ENCODE assay signal across 9 cellular contexts in the genomic region with DNA sequence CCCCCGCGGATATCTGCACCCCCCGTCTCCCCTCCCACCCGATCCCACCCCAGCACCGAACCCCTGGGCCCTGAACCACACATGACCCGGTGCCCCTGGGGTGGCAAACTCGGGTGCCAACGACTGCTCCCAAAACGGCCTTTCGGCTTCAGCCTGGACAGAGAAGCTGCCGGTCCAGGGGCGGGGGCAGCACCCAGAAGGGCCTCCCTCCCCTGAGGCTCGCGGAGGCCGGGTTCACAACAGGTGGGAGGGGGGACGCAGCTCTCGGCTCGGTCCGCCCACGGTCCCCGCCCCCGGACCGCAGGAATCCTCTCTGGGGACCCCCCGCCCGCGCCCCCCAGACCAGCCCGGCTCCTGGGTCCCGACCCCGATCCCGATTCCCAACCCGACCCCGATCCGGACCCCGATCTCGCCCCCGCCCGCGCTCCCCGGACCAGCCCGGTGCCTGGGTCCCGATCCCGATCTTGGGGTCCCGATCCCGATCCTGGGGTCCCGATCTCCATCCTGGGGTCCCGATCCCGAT. TPM values are rescaled to one million over a fixed set of nuclear protein-coding genes. Genes with fewer than 3 reads are reported as not detected.
DNase-seq lines count a peak whose midpoint lies in the region; ATAC-seq, FAIRE-seq and TF ChIP-seq lines count a peak whose summit lies in the region.
"Had no signal": no experiment of that assay in that cellular context is flagged by ENCODE, and none has a peak within 500 bp of the region (broad histone marks: within the 10 kb centered on the region; RNA-seq: fewer than 3 reads in every experiment).

No MANE protein-coding gene starts in this region.

- peak; percentile 43 for DNase-seq in activated T-cell treated with anti-CD3 and anti-CD28 coated beads, Interleukin-2, amount 50 U/mL, for 24 hours
- no peak for DNase-seq in activated T-cell treated with anti-CD3 and anti-CD28 coated beads, Interleukin-2, amount 50 U/mL, for 1 hour
- DNase-seq in GM12878 (ENCODE audit: low read depth, low spot score) (no peak), left lung (peak in 1 of 2 donors; percentile 41), tibial artery (no peak), HT-29 (ENCODE audit: low spot score) (no peak), HuH-7 (ENCODE audit: low spot score) (no peak)
- DNase-seq: NCI-H1092 had no signal

- TF ChIP-seq POLR2A in GM12878 (IDR thresholded peaks at IDR 0.05; ENCODE audit: low read depth, low read length) = no peak; the same call in 1 of the 2 replicates

- peak overlapping the region; percentile 85 for H3K4me3 ChIP-seq in GM12878
- peak overlapping the region; percentile 51 to 77 for H3K4me3 ChIP-seq in left lung
- peak overlapping the region; percentile 76 to 88 for H3K4me3 ChIP-seq in tibial artery

- WGBS in GM12878 (ENCODE audit: insufficient coverage, insufficient replicate concordance, low lambda C conversion rate, missing lambda C conversion rate) = 3% methylated on average over 6 of the region's 47 CpGs

- in situ Hi-C loops in GM12878 (cut with MboI) = no loop called here

- H4K20me1 ChIP-seq in GM12878 (ENCODE audit: control insufficient read depth, insufficient read depth) = no peaks in the 10 kb centered on the region

- H3K27ac Mint-ChIP-seq in activated T-cell treated with anti-CD3 and anti-CD28 coated beads, Interleukin-2, amount 50 U/mL, for 24 hours = no peak overlapping the region

- peaks cover 16% of the 10 kb centered on the region for H3K4me1 Mint-ChIP-seq in activated T-cell treated with anti-CD3 and anti-CD28 coated beads, Interleukin-2, amount 50 U/mL, for 24 hours (ENCODE audit: low read depth)

- H3K27me3 ChIP-seq in GM12878 (replicated peaks in 1 of 2; ENCODE audit: control insufficient read depth in 2 of 2, insufficient read depth in 2 of 2, low read length in 1 of 2) (no peaks in the 10 kb centered on the region), left lung (peaks cover 0 to 32% of the 10 kb centered on the region in 2 donors), tibial artery (no peaks in the 10 kb centered on the region)

- no peak for TF ChIP-seq EP300 in GM12878 (IDR thresholded peaks at IDR 0.05; ENCODE audit: borderline replicate concordance in 1 of 2, control insufficient read depth in 1 of 2, low read depth in 2 of 2, low read length in 2 of 2)

- BruUV-seq in GM12878 (replicated peaks; lab: Mats Ljungman, UMichigan) = no TSS peak

- H2AFZ ChIP-seq in GM12878 (ENCODE audit: control insufficient read depth, low read depth, low read length) = no peak overlapping the region; the same call in 1 of the 2 replicates

- intact Hi-C loops in GM12878 (cut with micrococcal nuclease; ENCODE audit: unreplicated experiment) (no loop called here), left lung (cut with DNase I) (no loop called here), tibial artery (cut with DNase I; ENCODE audit: low total_unique reads) (no loop called here)

- no peak for TF ChIP-seq CTCF in GM12878 (IDR thresholded peaks at IDR 0.05 in 2 of 3, conservative IDR thresholded peaks at IDR 0.05 in 1 of 3; ENCODE audit: control insufficient read depth in 2 of 3, extremely low read depth in 1 of 3, insufficient read depth in 1 of 3, low read depth in 3 of 3, low read length in 3 of 3)
- no peak for TF ChIP-seq CTCF in left lung (IDR thresholded peaks at IDR 0.05)
- TF ChIP-seq CTCF in tibial artery (IDR thresholded peaks at IDR 0.05) = no peak

- no peak for FAIRE-seq in GM12878 (lab: Jason Lieb, UNC)

- ATAC-seq in GM12878 = no peak
- peak; percentile 38 for ATAC-seq in left lung
- no peak for ATAC-seq in activated CD4-positive, CD25-positive, alpha-beta regulatory T cell treated with anti-CD3 and anti-CD28 coated beads, Interleukin-2, amount 50 U/mL, for 24 hours

- H3K27ac ChIP-seq in GM12878 (ENCODE audit: control insufficient read depth, insufficient read depth) (peak overlapping the region; percentile 22; the same call in 1 of the 2 replicates), left lung (peak overlapping the region in 1 of 2 donors; percentile 45), tibial artery (peak overlapping the region; percentile 69 to 72)

- H3K27me3 Mint-ChIP-seq in activated T-cell treated with anti-CD3 and anti-CD28 coated beads, Interleukin-2, amount 50 U/mL, for 24 hours = no peaks in the 10 kb centered on the region

- H3K36me3 ChIP-seq in GM12878 (ENCODE audit: control insufficient read depth in 2 of 2, insufficient read depth in 2 of 2, low read length in 1 of 2) = no peaks in the 10 kb centered on the region; a peak in 1 of 4 replicates
- H3K36me3 ChIP-seq in left lung = peaks cover 0 to 3% of the 10 kb centered on the region in 2 donors
- H3K36me3 ChIP-seq in tibial artery = peaks cover 0 to 4% (median 0%) of the 10 kb centered on the region in 3 donors

- H3K4me1 ChIP-seq in GM12878 (ENCODE audit: control insufficient read depth, insufficient read depth, low read length) = peaks cover 48% of the 10 kb centered on the region
- peaks cover 2 to 58% of the 10 kb centered on the region in 2 donors for H3K4me1 ChIP-seq in left lung
- peaks cover 9 to 43% (median 34%) of the 10 kb centered on the region in 4 donors for H3K4me1 ChIP-seq in tibial artery

- no peaks in the 10 kb centered on the region for H3K9me3 ChIP-seq in GM12878 (replicated peaks; ENCODE audit: control insufficient read depth, insufficient read depth, low read length)
- H3K9me3 ChIP-seq in left lung = no peaks in the 10 kb centered on the region
- no peaks in the 10 kb centered on the region for H3K9me3 ChIP-seq in tibial artery

- TF ChIP-seq RAD21 in GM12878 (IDR thresholded peaks at IDR 0.05; ENCODE audit: insufficient read depth, low read depth, low read length) = no peak

- CTCF ChIA-PET in GM12878 (lab: Yijun Ruan, JAX) = interaction anchor here (1.2 kb wide), 1 partner anchor 14 kb away, joined by 3 read pairs; no protein-coding TSS in a partner anchor

- H3K9ac ChIP-seq in GM12878 (ENCODE audit: control insufficient read depth, insufficient read depth, low read length) = peak overlapping the region; percentile 57

- peak overlapping the region; percentile 75 for H3K4me3 Mint-ChIP-seq in activated T-cell treated with anti-CD3 and anti-CD28 coated beads, Interleukin-2, amount 50 U/mL, for 24 hours

- POLR2A ChIA-PET in GM12878 (lab: Charles Lee) = no interaction called here

- SMC1A ChIA-PET in GM12878 (lab: Charles Lee; ENCODE audit: uncharacterized antibody, unreplicated experiment) = no interaction called here

- RAD21 ChIA-PET in GM12878 (lab: Charles Lee; ENCODE audit: unreplicated experiment) = interaction anchor here (1.1 kb wide), 1 partner anchor 34 kb away, joined by 3 read pairs; no protein-coding TSS in a partner anchor

- peak overlapping the region; percentile 83 for H3K4me2 ChIP-seq in GM12878 (ENCODE audit: control insufficient read depth, insufficient read depth)

- no peaks in the 10 kb centered on the region for H3K36me3 Mint-ChIP-seq in activated T-cell treated with anti-CD3 and anti-CD28 coated beads, Interleukin-2, amount 50 U/mL, for 24 hours (ENCODE audit: low read depth)

- H3K9me3 Mint-ChIP-seq in activated T-cell treated with anti-CD3 and anti-CD28 coated beads, Interleukin-2, amount 50 U/mL, for 24 hours = no peaks in the 10 kb centered on the region

- peaks cover 44% of the 10 kb centered on the region for H3K79me2 ChIP-seq in GM12878 (ENCODE audit: control insufficient read depth, insufficient read depth, low read length)

TF ChIP-seq in GM12878, 131 proteins besides CTCF, POLR2A, EP300 and RAD21 (continues in another document):
- no peak for TF ChIP-seq JUND (IDR thresholded peaks at IDR 0.05; ENCODE audit: low read depth, low read length)
- TF ChIP-seq, protein P1, sequence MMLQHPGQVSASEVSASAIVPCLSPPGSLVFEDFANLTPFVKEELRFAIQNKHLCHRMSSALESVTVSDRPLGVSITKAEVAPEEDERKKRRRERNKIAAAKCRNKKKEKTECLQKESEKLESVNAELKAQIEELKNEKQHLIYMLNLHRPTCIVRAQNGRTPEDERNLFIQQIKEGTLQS (IDR thresholded peaks at IDR 0.05; ENCODE audit: borderline replicate concordance, extremely low read depth, low read depth, low read length) = no peak
- 0 out of 2 replicates have a peak, but pooled peaks have one; percentile 13 for TF ChIP-seq DPF2 (IDR thresholded peaks at IDR 0.05)
- TF ChIP-seq ZBED1 (IDR thresholded peaks at IDR 0.05; ENCODE audit: borderline replicate concordance) = no peak
- TF ChIP-seq ETV6 (conservative IDR thresholded peaks at IDR 0.05 in 1 of 2, IDR thresholded peaks at IDR 0.05 in 1 of 2; ENCODE audit: borderline replicate concordance in 1 of 2, low read depth in 1 of 2) = no peak
- TF ChIP-seq, protein P2, sequence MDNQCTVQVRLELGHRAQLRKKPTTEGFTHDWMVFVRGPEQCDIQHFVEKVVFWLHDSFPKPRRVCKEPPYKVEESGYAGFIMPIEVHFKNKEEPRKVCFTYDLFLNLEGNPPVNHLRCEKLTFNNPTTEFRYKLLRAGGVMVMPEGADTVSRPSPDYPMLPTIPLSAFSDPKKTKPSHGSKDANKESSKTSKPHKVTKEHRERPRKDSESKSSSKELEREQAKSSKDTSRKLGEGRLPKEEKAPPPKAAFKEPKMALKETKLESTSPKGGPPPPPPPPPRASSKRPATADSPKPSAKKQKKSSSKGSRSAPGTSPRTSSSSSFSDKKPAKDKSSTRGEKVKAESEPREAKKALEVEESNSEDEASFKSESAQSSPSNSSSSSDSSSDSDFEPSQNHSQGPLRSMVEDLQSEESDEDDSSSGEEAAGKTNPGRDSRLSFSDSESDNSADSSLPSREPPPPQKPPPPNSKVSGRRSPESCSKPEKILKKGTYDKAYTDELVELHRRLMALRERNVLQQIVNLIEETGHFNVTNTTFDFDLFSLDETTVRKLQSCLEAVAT (IDR thresholded peaks at IDR 0.05) = no peak

RNA-seq across cellular contexts. Expression of a gene that starts 0.6 kb away (rescaled TPM):
- total RNA-seq in GM12878 (2013; cell fraction: nucleolus; rRNA removed) = 192 and 258 TPM in 2 replicates
- total RNA-seq in GM12878 (2014; rRNA removed) (35.6 and 49.4 TPM in 2 replicates), GM12878 (2014; rRNA removed; fragmentation: Illumina TruSeq; extraction: Trizol) (20.8 and 24.4 TPM in 2 replicates), GM12878 (2021) (101 and 112 TPM in 2 replicates), left lung (100 to 1,000 TPM; 147 to 187 TPM)
- polyA plus RNA-seq in GM12878 (2011; ENCODE audit: low read depth) = 36.8 TPM
- polyA plus RNA-seq in GM12878 (2011; rRNA removed) (17.6 and 41.4 TPM in 2 replicates), GM12878 (2014; fragmentation: Illumina TruSeq; extraction: Trizol) (39.5 and 40.5 TPM in 2 replicates), GM12878 (2014; fragmentation: Nextera tagmentation; extraction: Ambion mirVana) (1 to 10 TPM; 1.4 to 2.5 TPM), GM12878 (2014; rRNA removed) (38.6 and 53.1 TPM in 2 replicates), GM12878 (2016; fragmentation: Nextera tagmentation; extraction: Ambion mirVana) (10 to 100 TPM; 16.5 to 21.4 TPM)
- 34.7 and 44.4 TPM in 2 replicates for polyA plus RNA-seq in GM12878 (2011; cell fraction: cytosol; rRNA removed)
- 238 and 247 TPM in 2 replicates for polyA plus RNA-seq in GM12878 (2011; cell fraction: nucleus; rRNA removed)
- polyA plus RNA-seq in GM12878 (2012) = 50.4 and 62.8 TPM in 2 replicates
- polyA minus RNA-seq in GM12878 (2011; rRNA and poly(A)+ RNA removed) = 41.5 and 66.5 TPM in 2 replicates
- polyA minus RNA-seq in GM12878 (2011; cell fraction: cytosol; rRNA and poly(A)+ RNA removed) = 31.5 and 37.0 TPM in 2 replicates
- 61.5 and 95.8 TPM in 2 replicates for polyA minus RNA-seq in GM12878 (2011; cell fraction: nucleus; rRNA and poly(A)+ RNA removed)
- 54.9 and 85.2 TPM in 2 replicates for total RNA-seq in HT-29 (2014; rRNA removed; shearing (Covaris generic))
